ENCODE assay signal across 3 cellular contexts in genomic region chr6:104648347-104648746, GRCh38.
"Had no signal": no experiment of that assay in that cellular context is flagged by ENCODE, and none has a peak within 500 bp of the region (broad histone marks: within the 10 kb centered on the region; RNA-seq: fewer than 3 reads in every experiment).

No MANE protein-coding gene starts in this region.

- ATAC-seq: GM12878 had no signal

- DNase-seq: GDM1, GF-D8 had no signal

- H3K4me3 ChIP-seq: GM12878 had no signal
